In the genomic region with DNA sequence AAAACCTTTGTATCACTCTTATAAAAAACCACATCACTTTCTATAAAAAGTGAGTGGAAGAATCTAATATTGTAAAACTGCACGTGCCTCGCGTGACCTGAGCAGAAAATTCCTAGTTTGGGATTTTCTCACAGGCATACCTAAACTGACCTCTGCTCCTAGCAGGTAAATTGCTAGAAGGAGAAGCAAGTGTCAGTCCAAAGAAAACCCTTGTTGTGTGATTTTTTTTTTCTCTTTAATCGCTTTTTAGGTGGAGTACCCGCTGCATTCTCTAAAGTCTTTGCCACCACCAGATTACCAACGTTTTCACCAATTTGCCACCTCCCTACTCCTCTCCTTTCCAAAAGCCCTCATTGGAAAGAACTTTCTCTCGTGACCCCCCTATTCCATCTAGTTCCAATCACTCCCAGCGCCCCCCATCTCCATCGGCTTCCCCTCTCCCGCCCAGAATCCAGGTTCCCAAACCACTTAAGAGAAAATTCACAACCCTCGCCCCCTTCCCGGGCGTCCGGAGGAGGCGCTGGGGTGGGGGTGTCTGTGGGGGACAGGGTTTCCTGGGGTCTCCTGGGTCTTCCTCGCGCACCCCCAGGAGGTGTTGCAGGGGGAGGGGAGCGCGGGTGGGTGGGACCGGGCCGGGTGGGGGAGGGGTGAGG, we compare ENCODE assay signal across 8 cellular contexts. TPM values are rescaled to one million over a fixed set of nuclear protein-coding genes. Genes with fewer than 3 reads are reported as not detected.
DNase-seq lines count a peak whose midpoint lies in the region; ATAC-seq and TF ChIP-seq lines count a peak whose summit lies in the region.

No MANE protein-coding gene starts in this region.

- peaks cover 27% of the 10 kb centered on the region for H3K4me1 ChIP-seq in CD8-positive, alpha-beta T cell (ENCODE audit: insufficient read depth, low read length)
- H3K4me1 ChIP-seq in MM.1S (ENCODE audit: low read length), result 0 out of 2 replicates have a peak, but pooled peaks cover 4% of the 10 kb centered on the region
- peaks cover 17% of the 10 kb centered on the region for H3K4me1 ChIP-seq in effector memory CD4-positive, alpha-beta T cell (ENCODE audit: control insufficient read depth, insufficient read depth, low read length, poor library complexity, severe bottlenecking)
- H3K4me1 ChIP-seq in neuron (ENCODE audit: insufficient read depth, low read length), result peaks cover 18% of the 10 kb centered on the region

- H3K4me3 Mint-ChIP-seq in CD8-positive, alpha-beta T cell, result peak overlapping the region; percentile 97

- peaks cover 45% of the 10 kb centered on the region for H3F3A ChIP-seq in MM.1S (ENCODE audit: insufficient read depth, low read length)

- H3K36me3 Mint-ChIP-seq in CD8-positive, alpha-beta T cell, result peaks cover 15% of the 10 kb centered on the region

- no peak overlapping the region for H3K27ac ChIP-seq in CD8-positive, alpha-beta T cell (ENCODE audit: low read depth, low read length)
- H3K27ac ChIP-seq in MM.1S (ENCODE audit: low read length), result no peak overlapping the region
- peak overlapping the region; percentile 32 for H3K27ac ChIP-seq in effector memory CD4-positive, alpha-beta T cell (ENCODE audit: insufficient read depth, low read length, poor library complexity, severe bottlenecking)

- CTCF ChIA-PET in CD8-positive, alpha-beta T cell (lab: Charles Lee), result no interaction called here

- H3K9ac ChIP-seq in MM.1S (ENCODE audit: low read length), result no peak overlapping the region

- peaks cover 46% of the 10 kb centered on the region for H3K4me1 Mint-ChIP-seq in CD8-positive, alpha-beta T cell (ENCODE audit: low read depth)

- no peaks in the 10 kb centered on the region for H3K27me3 Mint-ChIP-seq in CD8-positive, alpha-beta T cell (ENCODE audit: low read depth)

- H3K9me2 ChIP-seq in MM.1S (replicated peaks; ENCODE audit: insufficient read depth, low read length), result no peaks in the 10 kb centered on the region

- peak overlapping the region; percentile 44; the same call in 1 of the 2 replicates for H3K4me2 ChIP-seq in MM.1S (ENCODE audit: low read depth, low read length)

- POLR2A ChIA-PET in CD8-positive, alpha-beta T cell (lab: Charles Lee), result no interaction called here

- no peaks in the 10 kb centered on the region for H4K20me1 ChIP-seq in MM.1S (ENCODE audit: insufficient read depth, low read length)

- H3K27me3 ChIP-seq in CD8-positive, alpha-beta T cell (ENCODE audit: insufficient read depth, low read length), result no peaks in the 10 kb centered on the region
- no peaks in the 10 kb centered on the region for H3K27me3 ChIP-seq in MM.1S (replicated peaks; ENCODE audit: insufficient read depth, low read length)
- H3K27me3 ChIP-seq in effector memory CD4-positive, alpha-beta T cell (replicated peaks; ENCODE audit: control insufficient read depth, insufficient read depth, low read length, poor library complexity, severe bottlenecking), result no peaks in the 10 kb centered on the region
- H3K27me3 ChIP-seq in neuron (ENCODE audit: insufficient read depth, low read length), result no peaks in the 10 kb centered on the region

- intact Hi-C loops in CD8-positive, alpha-beta T cell (cut with DNase I, micrococcal nuclease), result loop anchor here in 1 of 2 experiments (2.0 to 10.0 kb wide), 3 partner anchors 111 to 603 kb away; a partner anchor contains a TSS

- H3K4me3 ChIP-seq in CD8-positive, alpha-beta T cell (ENCODE audit: low read depth, low read length), result peak overlapping the region; percentile 38
- peak overlapping the region; percentile 39; the same call in 1 of the 2 replicates for H3K4me3 ChIP-seq in MM.1S (ENCODE audit: low read length)
- H3K4me3 ChIP-seq in effector memory CD4-positive, alpha-beta T cell (ENCODE audit: insufficient read depth, low read depth, low read length, poor library complexity, severe bottlenecking), result peak overlapping the region; percentile 51
- peak overlapping the region; percentile 62 for H3K4me3 ChIP-seq in neuron (ENCODE audit: low read length)

- peaks cover 42% of the 10 kb centered on the region for H3K79me2 ChIP-seq in MM.1S (ENCODE audit: low read length)

- no peaks in the 10 kb centered on the region for H3K9me3 Mint-ChIP-seq in CD8-positive, alpha-beta T cell

- no peak for ATAC-seq in CD8-positive, alpha-beta T cell
- ATAC-seq in GM21717 (IDR thresholded peaks at IDR 0.05; ENCODE audit: unreplicated experiment) (no peak), GM19035 (IDR thresholded peaks at IDR 0.05; ENCODE audit: unreplicated experiment) (no peak), GM21529 (IDR thresholded peaks at IDR 0.05; ENCODE audit: unreplicated experiment) (no peak)

- H2AFZ ChIP-seq in MM.1S (ENCODE audit: low read length) (peak overlapping the region; percentile 52; the same call in 1 of the 2 replicates), neuron (ENCODE audit: low read depth, low read length) (peak overlapping the region; percentile 88)

- no peak for DNase-seq in CD8-positive, alpha-beta T cell
- DNase-seq in MM.1S, result no peak
- no peak for DNase-seq in effector memory CD4-positive, alpha-beta T cell
- DNase-seq in pons (ENCODE audit: low spot score), result no peak

- TF ChIP-seq CTCF in CD8-positive, alpha-beta T cell (IDR thresholded peaks at IDR 0.05), result no peak
- no peak for TF ChIP-seq CTCF in MM.1S (IDR thresholded peaks at IDR 0.05; ENCODE audit: low read length)

- H3K9me3 ChIP-seq in CD8-positive, alpha-beta T cell (ENCODE audit: low read length), result no peaks in the 10 kb centered on the region
- H3K9me3 ChIP-seq in MM.1S (replicated peaks; ENCODE audit: insufficient read depth, low read length) (no peaks in the 10 kb centered on the region), neuron (ENCODE audit: low read length) (no peaks in the 10 kb centered on the region)
- H3K9me3 ChIP-seq in effector memory CD4-positive, alpha-beta T cell (ENCODE audit: control insufficient read depth, low read length), result no peaks in the 10 kb centered on the region

- H3K36me3 ChIP-seq in CD8-positive, alpha-beta T cell (ENCODE audit: insufficient read depth, low read length), result no peaks in the 10 kb centered on the region
- H3K36me3 ChIP-seq in MM.1S (replicated peaks; ENCODE audit: insufficient read depth, low read length), result no peaks in the 10 kb centered on the region
- no peaks in the 10 kb centered on the region for H3K36me3 ChIP-seq in effector memory CD4-positive, alpha-beta T cell (ENCODE audit: control insufficient read depth, insufficient read depth, low read length)
- peaks cover 18% of the 10 kb centered on the region for H3K36me3 ChIP-seq in neuron (ENCODE audit: insufficient read depth, low read length)

- peak overlapping the region; percentile 98 for H3K27ac Mint-ChIP-seq in CD8-positive, alpha-beta T cell

RNA-seq across cellular contexts. Expression of a gene that starts 0.4 kb away (rescaled TPM):
- 10 to 100 TPM; 39.8 to 40.6 TPM for total RNA-seq in CD8-positive, alpha-beta T cell
